In the genomic region with DNA sequence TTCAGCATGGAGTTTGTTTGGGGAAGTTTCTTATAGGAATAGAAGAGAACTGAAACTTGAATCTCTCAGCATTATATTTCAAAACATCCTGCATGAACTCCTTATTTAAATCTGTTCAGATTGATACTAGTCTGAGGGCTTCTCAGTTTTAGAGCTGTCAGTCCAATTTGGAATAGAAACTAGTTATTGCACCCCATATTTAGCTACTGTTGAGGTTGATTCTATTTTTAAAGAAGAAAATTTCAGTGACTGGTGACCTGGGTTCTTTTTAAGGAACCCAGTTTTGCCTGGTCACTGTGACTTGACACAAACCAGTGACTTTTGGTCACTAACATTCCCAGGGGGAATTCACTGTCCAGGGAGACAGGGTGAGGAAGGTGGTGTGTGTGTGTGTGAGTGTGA, we compare ENCODE assay signal across 16 cellular contexts.
DNase-seq lines count a peak whose midpoint lies in the region; ATAC-seq and TF ChIP-seq lines count a peak whose summit lies in the region.
"Had no signal": no experiment of that assay in that cellular context is flagged by ENCODE, and none has a peak within 500 bp of the region (broad histone marks: within the 10 kb centered on the region; RNA-seq: fewer than 3 reads in every experiment).

No MANE protein-coding gene starts in this region.

- peaks cover 0 to 1% (median 0%) of the 10 kb centered on the region in 11 donors for H3K9me3 Mint-ChIP-seq in naive thymus-derived CD4-positive, alpha-beta T cell
- H3K9me3 Mint-ChIP-seq in endothelial cell (ENCODE audit: unreplicated experiment) = no peaks in the 10 kb centered on the region

- no peaks in the 10 kb centered on the region for H3K9me3 ChIP-seq in naive thymus-derived CD4-positive, alpha-beta T cell (ENCODE audit: control insufficient read depth in 2 of 3, low read length in 3 of 3)
- H3K9me3 ChIP-seq in suprapubic skin = no peaks in the 10 kb centered on the region
- H3K9me3 ChIP-seq: SJSA1 had no signal

- H3K4me1 ChIP-seq in naive thymus-derived CD4-positive, alpha-beta T cell (ENCODE audit: control insufficient read depth in 2 of 2, insufficient read depth in 2 of 2, low read length in 2 of 2) = no peaks in the 10 kb centered on the region
- H3K4me1 ChIP-seq in suprapubic skin = peaks cover 30% of the 10 kb centered on the region

- no peak overlapping the region for H3K27ac Mint-ChIP-seq in naive thymus-derived CD4-positive, alpha-beta T cell
- H3K27ac Mint-ChIP-seq in endothelial cell (ENCODE audit: unreplicated experiment) = no peak overlapping the region

- H3K36me3 Mint-ChIP-seq in naive thymus-derived CD4-positive, alpha-beta T cell = no peaks in the 10 kb centered on the region
- H3K36me3 Mint-ChIP-seq in endothelial cell (ENCODE audit: low read depth, unreplicated experiment) = no peaks in the 10 kb centered on the region
- H3K36me3 Mint-ChIP-seq: naive B cell had no signal

- H3K4me3 Mint-ChIP-seq in naive thymus-derived CD4-positive, alpha-beta T cell = no peak overlapping the region
- no peak overlapping the region for H3K4me3 Mint-ChIP-seq in endothelial cell (ENCODE audit: unreplicated experiment)

- intact Hi-C loops in naive thymus-derived CD4-positive, alpha-beta T cell (cut with micrococcal nuclease) = no loop called here

- CTCF ChIA-PET in naive thymus-derived CD4-positive, alpha-beta T cell (lab: Charles Lee) = no interaction called here

- TF ChIP-seq EP300 in suprapubic skin (IDR thresholded peaks at IDR 0.05) = no peak

- H3K36me3 ChIP-seq in naive thymus-derived CD4-positive, alpha-beta T cell (ENCODE audit: control insufficient read depth in 2 of 3, insufficient read depth in 3 of 3, low read length in 3 of 3) = no peaks in the 10 kb centered on the region
- no peaks in the 10 kb centered on the region for H3K36me3 ChIP-seq in suprapubic skin
- H3K36me3 ChIP-seq: SJSA1 had no signal

- H3K4me3 ChIP-seq in GM12865 (ENCODE audit: low read depth, low read length) (no peak overlapping the region), suprapubic skin (no peak overlapping the region)
- H3K4me3 ChIP-seq in naive thymus-derived CD4-positive, alpha-beta T cell (ENCODE audit: low read length) = no peak overlapping the region
- H3K4me3 ChIP-seq: SJSA1 had no signal

- POLR2A ChIA-PET in naive thymus-derived CD4-positive, alpha-beta T cell (lab: Charles Lee) = no interaction called here

- peak; percentile 35 for DNase-seq in GM12865 (ENCODE audit: low read depth)
- DNase-seq in RPMI8226 = peak; percentile 78
- no peak for DNase-seq in naive thymus-derived CD4-positive, alpha-beta T cell
- no peak for DNase-seq in endothelial cell (ENCODE audit: low spot score)
- DNase-seq in suprapubic skin (ENCODE audit: low spot score in 2 of 2) = no peak
- DNase-seq in activated CD4-positive, alpha-beta T cell treated with anti-CD3 and anti-CD28 coated beads for 48 hours = no peak
- no peak for DNase-seq in dermis blood vessel endothelial cell
- DNase-seq: activated CD4-positive, alpha-beta T cell treated with anti-CD3 and anti-CD28 coated beads for 1 hour; activated gamma-delta T cell treated with Interleukin-2 at 50 U/mL for 16 hours; aorta; naive B cell; NCI-H1436; NCI-H2171 treated with DMSO at 0.1 percent for 48 hours had no signal

- no peak for TF ChIP-seq POLR2A in suprapubic skin (IDR thresholded peaks at IDR 0.05)

- H3K27me3 Mint-ChIP-seq in naive thymus-derived CD4-positive, alpha-beta T cell = peaks cover 16 to 44% (median 16%) of the 10 kb centered on the region in 5 donors
- no peaks in the 10 kb centered on the region for H3K27me3 Mint-ChIP-seq in endothelial cell (ENCODE audit: unreplicated experiment)

- no peak overlapping the region for H3K27ac ChIP-seq in naive thymus-derived CD4-positive, alpha-beta T cell (ENCODE audit: low read depth, low read length)
- H3K27ac ChIP-seq in suprapubic skin = no peak overlapping the region
- H3K27ac ChIP-seq: SJSA1 had no signal

- TF ChIP-seq CTCF in GM12865 (IDR thresholded peaks at IDR 0.05; ENCODE audit: insufficient read depth, low read depth, low read length, missing control alignments) (no peak), endothelial cell (IDR thresholded peaks at IDR 0.05; ENCODE audit: unreplicated experiment) (no peak), suprapubic skin (IDR thresholded peaks at IDR 0.05) (no peak)

- H3K4me1 Mint-ChIP-seq in naive thymus-derived CD4-positive, alpha-beta T cell = peaks cover 0 to 6% (median 0%) of the 10 kb centered on the region in 7 donors
- H3K4me1 Mint-ChIP-seq in endothelial cell (ENCODE audit: unreplicated experiment) = no peaks in the 10 kb centered on the region

- ATAC-seq in HG03378 (IDR thresholded peaks at IDR 0.05; ENCODE audit: unreplicated experiment) = peak; percentile 58
- ATAC-seq in naive thymus-derived CD4-positive, alpha-beta T cell = peak; percentile 68
- ATAC-seq: left lobe of liver had no signal

- H3K27me3 ChIP-seq in naive thymus-derived CD4-positive, alpha-beta T cell (ENCODE audit: control insufficient read depth in 2 of 2, insufficient read depth in 2 of 2, low read length in 2 of 2) = no peaks in the 10 kb centered on the region
- H3K27me3 ChIP-seq in suprapubic skin = no peaks in the 10 kb centered on the region
- H3K27me3 ChIP-seq: SJSA1 had no signal

Comparison
In these comparisons a context has a peak if more than half of its experiments do, and no peak if none do; other contexts are left out.
1. DNase-seq: peak in GM12865 (single experiment) and RPMI8226 (single experiment); none in naive thymus-derived CD4-positive, alpha-beta T cell (0 of 9), endothelial cell (single experiment), suprapubic skin (0 of 2), activated CD4-positive, alpha-beta T cell treated with anti-CD3 and anti-CD28 coated beads for 48 hours (single experiment) and dermis blood vessel endothelial cell (single experiment).